ENCODE assay signal across 1 cellular context in genomic region chr19:31349160-31349881, GRCh38.
TF ChIP-seq lines count a peak whose summit lies in the region.

TSS of gene TSHZ3 (minus strand) at chr19:31349436. CDS start at chr19:31349219, 217 bp downstream.

TF ChIP-seq in HEK293, 187 proteins besides CTCF, POLR2A, EP300 and RAD21 (continued from another document):
- TF ChIP-seq ZBTB44 (tag by site-specific recombination; IDR thresholded peaks at IDR 0.05) (peak; percentile 68), ZNF274 (IDR thresholded peaks at IDR 0.05; ENCODE audit: low read length) (no peak), ZNF274 (tag by site-specific recombination; IDR thresholded peaks at IDR 0.05; ENCODE audit: borderline replicate concordance) (no peak), ZNF670 (tag by site-specific recombination; IDR thresholded peaks at IDR 0.05; ENCODE audit: low read depth) (no peak), ZNF776 (tag by site-specific recombination; IDR thresholded peaks at IDR 0.05; ENCODE audit: borderline replicate concordance) (no peak)
